Comparison of ENCODE assay signal across 2 cellular contexts in the genomic region with DNA sequence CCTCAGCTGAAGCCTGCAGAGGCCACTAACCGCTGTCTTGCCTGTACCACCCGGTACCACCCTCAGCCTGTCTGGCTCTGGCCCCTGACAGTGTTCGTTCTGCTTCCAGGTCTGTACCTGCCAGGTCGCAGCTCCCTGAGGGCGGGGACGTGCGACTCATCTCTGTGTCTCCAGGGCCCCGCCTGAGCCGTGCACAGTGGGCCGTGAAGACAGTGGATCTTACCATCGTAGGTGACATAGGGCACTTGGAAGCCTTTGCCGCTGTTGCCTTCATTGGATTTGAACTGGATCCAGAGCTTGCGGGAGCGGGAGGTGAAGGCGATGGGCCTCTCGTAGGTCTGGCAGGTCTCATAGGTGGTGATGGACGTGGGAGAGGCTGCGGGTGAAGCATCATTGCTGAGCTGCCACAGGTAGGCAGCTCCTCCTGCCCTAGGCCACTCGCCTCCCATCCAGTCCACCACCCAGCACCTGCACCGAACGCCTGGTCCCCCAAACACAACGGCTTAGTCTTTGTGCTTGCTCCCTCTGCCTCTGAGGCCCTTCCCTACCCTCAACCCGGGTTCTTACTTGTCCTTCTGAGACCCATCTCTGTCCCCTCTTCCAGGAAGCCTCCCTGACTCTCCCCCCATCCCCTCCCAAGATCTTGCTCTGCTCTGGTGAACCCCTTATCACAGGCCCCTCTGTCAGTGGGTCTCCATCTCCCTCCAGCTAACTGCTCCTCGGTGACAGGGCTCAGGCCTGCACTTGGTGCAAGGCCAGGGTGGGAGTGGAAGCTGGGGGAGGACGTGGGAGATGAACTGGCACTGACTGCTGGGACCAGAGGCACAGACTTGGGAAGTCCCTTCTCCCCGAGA.
TF ChIP-seq lines count a peak whose summit lies in the region.

No MANE protein-coding gene starts in this region.

TF ChIP-seq in HEK293, 187 proteins besides CTCF, POLR2A, EP300 and RAD21:
- peak; percentile 41; the same call in 1 of the 2 replicates for TF ChIP-seq EGR2 (tag by site-specific recombination; IDR thresholded peaks at IDR 0.05; ENCODE audit: low read depth)
- TF ChIP-seq MYNN (tag by site-specific recombination; IDR thresholded peaks at IDR 0.05; ENCODE audit: borderline replicate concordance) = no peak
- no peak for TF ChIP-seq ZFP41 (tag by site-specific recombination; IDR thresholded peaks at IDR 0.05; ENCODE audit: borderline replicate concordance)
- TF ChIP-seq OSR2 (tag by site-specific recombination; IDR thresholded peaks at IDR 0.05) = no peak
- peak; percentile 53 for TF ChIP-seq ZFHX2 (tag by site-specific recombination; conservative IDR thresholded peaks at IDR 0.05)

TF ChIP-seq in H1, 55 proteins besides CTCF, POLR2A, EP300 and RAD21:
- no peak for TF ChIP-seq CHD2 (IDR thresholded peaks at IDR 0.05; ENCODE audit: low read length)
- no peak for TF ChIP-seq POLR2AphosphoS5 (IDR thresholded peaks at IDR 0.05; ENCODE audit: low read depth, low read length)
- TF ChIP-seq, protein P1, sequence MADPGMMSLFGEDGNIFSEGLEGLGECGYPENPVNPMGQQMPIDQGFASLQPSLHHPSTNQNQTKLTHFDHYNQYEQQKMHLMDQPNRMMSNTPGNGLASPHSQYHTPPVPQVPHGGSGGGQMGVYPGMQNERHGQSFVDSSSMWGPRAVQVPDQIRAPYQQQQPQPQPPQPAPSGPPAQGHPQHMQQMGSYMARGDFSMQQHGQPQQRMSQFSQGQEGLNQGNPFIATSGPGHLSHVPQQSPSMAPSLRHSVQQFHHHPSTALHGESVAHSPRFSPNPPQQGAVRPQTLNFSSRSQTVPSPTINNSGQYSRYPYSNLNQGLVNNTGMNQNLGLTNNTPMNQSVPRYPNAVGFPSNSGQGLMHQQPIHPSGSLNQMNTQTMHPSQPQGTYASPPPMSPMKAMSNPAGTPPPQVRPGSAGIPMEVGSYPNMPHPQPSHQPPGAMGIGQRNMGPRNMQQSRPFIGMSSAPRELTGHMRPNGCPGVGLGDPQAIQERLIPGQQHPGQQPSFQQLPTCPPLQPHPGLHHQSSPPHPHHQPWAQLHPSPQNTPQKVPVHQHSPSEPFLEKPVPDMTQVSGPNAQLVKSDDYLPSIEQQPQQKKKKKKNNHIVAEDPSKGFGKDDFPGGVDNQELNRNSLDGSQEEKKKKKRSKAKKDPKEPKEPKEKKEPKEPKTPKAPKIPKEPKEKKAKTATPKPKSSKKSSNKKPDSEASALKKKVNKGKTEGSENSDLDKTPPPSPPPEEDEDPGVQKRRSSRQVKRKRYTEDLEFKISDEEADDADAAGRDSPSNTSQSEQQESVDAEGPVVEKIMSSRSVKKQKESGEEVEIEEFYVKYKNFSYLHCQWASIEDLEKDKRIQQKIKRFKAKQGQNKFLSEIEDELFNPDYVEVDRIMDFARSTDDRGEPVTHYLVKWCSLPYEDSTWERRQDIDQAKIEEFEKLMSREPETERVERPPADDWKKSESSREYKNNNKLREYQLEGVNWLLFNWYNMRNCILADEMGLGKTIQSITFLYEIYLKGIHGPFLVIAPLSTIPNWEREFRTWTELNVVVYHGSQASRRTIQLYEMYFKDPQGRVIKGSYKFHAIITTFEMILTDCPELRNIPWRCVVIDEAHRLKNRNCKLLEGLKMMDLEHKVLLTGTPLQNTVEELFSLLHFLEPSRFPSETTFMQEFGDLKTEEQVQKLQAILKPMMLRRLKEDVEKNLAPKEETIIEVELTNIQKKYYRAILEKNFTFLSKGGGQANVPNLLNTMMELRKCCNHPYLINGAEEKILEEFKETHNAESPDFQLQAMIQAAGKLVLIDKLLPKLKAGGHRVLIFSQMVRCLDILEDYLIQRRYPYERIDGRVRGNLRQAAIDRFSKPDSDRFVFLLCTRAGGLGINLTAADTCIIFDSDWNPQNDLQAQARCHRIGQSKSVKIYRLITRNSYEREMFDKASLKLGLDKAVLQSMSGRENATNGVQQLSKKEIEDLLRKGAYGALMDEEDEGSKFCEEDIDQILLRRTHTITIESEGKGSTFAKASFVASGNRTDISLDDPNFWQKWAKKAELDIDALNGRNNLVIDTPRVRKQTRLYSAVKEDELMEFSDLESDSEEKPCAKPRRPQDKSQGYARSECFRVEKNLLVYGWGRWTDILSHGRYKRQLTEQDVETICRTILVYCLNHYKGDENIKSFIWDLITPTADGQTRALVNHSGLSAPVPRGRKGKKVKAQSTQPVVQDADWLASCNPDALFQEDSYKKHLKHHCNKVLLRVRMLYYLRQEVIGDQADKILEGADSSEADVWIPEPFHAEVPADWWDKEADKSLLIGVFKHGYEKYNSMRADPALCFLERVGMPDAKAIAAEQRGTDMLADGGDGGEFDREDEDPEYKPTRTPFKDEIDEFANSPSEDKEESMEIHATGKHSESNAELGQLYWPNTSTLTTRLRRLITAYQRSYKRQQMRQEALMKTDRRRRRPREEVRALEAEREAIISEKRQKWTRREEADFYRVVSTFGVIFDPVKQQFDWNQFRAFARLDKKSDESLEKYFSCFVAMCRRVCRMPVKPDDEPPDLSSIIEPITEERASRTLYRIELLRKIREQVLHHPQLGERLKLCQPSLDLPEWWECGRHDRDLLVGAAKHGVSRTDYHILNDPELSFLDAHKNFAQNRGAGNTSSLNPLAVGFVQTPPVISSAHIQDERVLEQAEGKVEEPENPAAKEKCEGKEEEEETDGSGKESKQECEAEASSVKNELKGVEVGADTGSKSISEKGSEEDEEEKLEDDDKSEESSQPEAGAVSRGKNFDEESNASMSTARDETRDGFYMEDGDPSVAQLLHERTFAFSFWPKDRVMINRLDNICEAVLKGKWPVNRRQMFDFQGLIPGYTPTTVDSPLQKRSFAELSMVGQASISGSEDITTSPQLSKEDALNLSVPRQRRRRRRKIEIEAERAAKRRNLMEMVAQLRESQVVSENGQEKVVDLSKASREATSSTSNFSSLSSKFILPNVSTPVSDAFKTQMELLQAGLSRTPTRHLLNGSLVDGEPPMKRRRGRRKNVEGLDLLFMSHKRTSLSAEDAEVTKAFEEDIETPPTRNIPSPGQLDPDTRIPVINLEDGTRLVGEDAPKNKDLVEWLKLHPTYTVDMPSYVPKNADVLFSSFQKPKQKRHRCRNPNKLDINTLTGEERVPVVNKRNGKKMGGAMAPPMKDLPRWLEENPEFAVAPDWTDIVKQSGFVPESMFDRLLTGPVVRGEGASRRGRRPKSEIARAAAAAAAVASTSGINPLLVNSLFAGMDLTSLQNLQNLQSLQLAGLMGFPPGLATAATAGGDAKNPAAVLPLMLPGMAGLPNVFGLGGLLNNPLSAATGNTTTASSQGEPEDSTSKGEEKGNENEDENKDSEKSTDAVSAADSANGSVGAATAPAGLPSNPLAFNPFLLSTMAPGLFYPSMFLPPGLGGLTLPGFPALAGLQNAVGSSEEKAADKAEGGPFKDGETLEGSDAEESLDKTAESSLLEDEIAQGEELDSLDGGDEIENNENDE (IDR thresholded peaks at IDR 0.05; ENCODE audit: insufficient replicate concordance, low read length) = no peak
- no peak for TF ChIP-seq FOSL1 (IDR thresholded peaks at IDR 0.05; ENCODE audit: insufficient read depth, low read depth, low read length)
- no peak for TF ChIP-seq SP4 (IDR thresholded peaks at IDR 0.05; ENCODE audit: low read length)
